14 cellular contexts compared by ENCODE assay signal in genomic region chr9:124399323-124399962, GRCh38. TPM values are rescaled to one million over a fixed set of nuclear protein-coding genes. Genes with fewer than 3 reads are reported as not detected.
DNase-seq lines count a peak whose midpoint lies in the region; ATAC-seq and TF ChIP-seq lines count a peak whose summit lies in the region.
"Had no signal": no experiment of that assay in that cellular context is flagged by ENCODE, and none has a peak within 500 bp of the region (broad histone marks: within the 10 kb centered on the region; RNA-seq: fewer than 3 reads in every experiment).

No MANE protein-coding gene starts in this region.

- peaks cover under 1 to 79% (median 18%) of the 10 kb centered on the region in 3 donors for H3K36me3 ChIP-seq in esophagus squamous epithelium

- H3K27me3 Mint-ChIP-seq in endothelial cell (ENCODE audit: unreplicated experiment) (peaks cover 3% of the 10 kb centered on the region), mesothelial cell of epicardium (ENCODE audit: low read depth) (no peaks in the 10 kb centered on the region)
- H3K27me3 Mint-ChIP-seq: activated naive CD4-positive, alpha-beta T cell treated with anti-CD3 and anti-CD28 coated beads, Interleukin-2, amount 50 U/mL, for 24 hours; stimulated activated naive B cell treated with anti-CD40 and anti-IgM and Interleukin-4, amounts not matched to agents 10 μg/mL and 1 μg/mL and 100 μg/mL, for 72 hours had no signal

- TF ChIP-seq CTCF in endothelial cell (IDR thresholded peaks at IDR 0.05; ENCODE audit: unreplicated experiment): no peak
- no peak for TF ChIP-seq CTCF in mesothelial cell of epicardium (IDR thresholded peaks at IDR 0.05; ENCODE audit: unreplicated experiment)
- no peak for TF ChIP-seq CTCF in esophagus squamous epithelium (IDR thresholded peaks at IDR 0.05)

- WGBS in esophagus squamous epithelium, 2 donors: 57 to 60% methylated on average over 11 to 12 of the region's 12 CpGs

- peak overlapping the region; percentile 77 for H3K27ac Mint-ChIP-seq in endothelial cell (ENCODE audit: unreplicated experiment)
- peak overlapping the region; percentile 5 for H3K27ac Mint-ChIP-seq in mesothelial cell of epicardium
- H3K27ac Mint-ChIP-seq: activated naive CD4-positive, alpha-beta T cell treated with anti-CD3 and anti-CD28 coated beads, Interleukin-2, amount 50 U/mL, for 24 hours; stimulated activated naive B cell treated with anti-CD40 and anti-IgM and Interleukin-4, amounts not matched to agents 10 μg/mL and 1 μg/mL and 100 μg/mL, for 72 hours had no signal

- peaks cover 0 to 17% (median 0%) of the 10 kb centered on the region in 3 donors for H3K4me1 ChIP-seq in esophagus squamous epithelium

- H3K9me3 Mint-ChIP-seq in endothelial cell (ENCODE audit: unreplicated experiment): no peaks in the 10 kb centered on the region
- H3K9me3 Mint-ChIP-seq in mesothelial cell of epicardium: no peaks in the 10 kb centered on the region
- H3K9me3 Mint-ChIP-seq: activated naive CD4-positive, alpha-beta T cell treated with anti-CD3 and anti-CD28 coated beads, Interleukin-2, amount 50 U/mL, for 24 hours; stimulated activated naive B cell treated with anti-CD40 and anti-IgM and Interleukin-4, amounts not matched to agents 10 μg/mL and 1 μg/mL and 100 μg/mL, for 72 hours had no signal

- peak; percentile 42 for DNase-seq in activated CD8-positive, alpha-beta memory T cell treated with anti-CD3 and anti-CD28 coated beads, Interleukin-2, amount 50 U/mL, for 48 hours
- DNase-seq in activated CD8-positive, alpha-beta memory T cell treated with anti-CD3 and anti-CD28 coated beads, Interleukin-2, amount 50 U/mL, for 4 hours: no peak
- DNase-seq in endothelial cell (ENCODE audit: low spot score) (no peak), mesothelial cell of epicardium (ENCODE audit: low spot score in 2 of 2, unreplicated experiment in 2 of 2) (no peak), ureter (ENCODE audit: low spot score) (peak; percentile 50), NCI-H2196 treated with DMSO at 0.1 percent for 48 hours (lab: John Stamatoyannopoulos, UW; ENCODE audit: unreplicated experiment) (no peak), esophagus squamous epithelium (lab: John Stamatoyannopoulos, UW) (no peak)
- DNase-seq: 8988T; NCI-H69; stimulated activated naive B cell treated with anti-CD40 and anti-IgM and Interleukin-4, amounts not matched to agents 10 μg/mL and 1 μg/mL and 100 μg/mL, for 72 hours had no signal

- H3K9me3 ChIP-seq in esophagus squamous epithelium: no peaks in the 10 kb centered on the region

- H3K27ac ChIP-seq in esophagus squamous epithelium: peak overlapping the region in 2 of 4 donors; percentile 46 to 53
- H3K27ac ChIP-seq: VCaP had no signal

- H3K36me3 Mint-ChIP-seq in endothelial cell (ENCODE audit: low read depth, unreplicated experiment) (peaks cover 13% of the 10 kb centered on the region), mesothelial cell of epicardium (peaks cover 12% of the 10 kb centered on the region)

- peak overlapping the region; percentile 34 for H3K4me3 Mint-ChIP-seq in endothelial cell (ENCODE audit: unreplicated experiment)
- no peak overlapping the region for H3K4me3 Mint-ChIP-seq in mesothelial cell of epicardium
- H3K4me3 Mint-ChIP-seq: activated naive CD4-positive, alpha-beta T cell treated with anti-CD3 and anti-CD28 coated beads, Interleukin-2, amount 50 U/mL, for 24 hours; stimulated activated naive B cell treated with anti-CD40 and anti-IgM and Interleukin-4, amounts not matched to agents 10 μg/mL and 1 μg/mL and 100 μg/mL, for 72 hours had no signal

- H3K27me3 ChIP-seq in esophagus squamous epithelium: no peaks in the 10 kb centered on the region

- H3K4me3 ChIP-seq in esophagus squamous epithelium: no peak overlapping the region

- ATAC-seq in GM18520 (IDR thresholded peaks at IDR 0.05; ENCODE audit: unreplicated experiment): no peak
- ATAC-seq: stimulated activated naive B cell treated with anti-CD40 and anti-IgM and Interleukin-4, amounts not matched to agents 10 μg/mL and 1 μg/mL and 100 μg/mL, for 72 hours had no signal

- intact Hi-C loops in esophagus squamous epithelium (cut with DNase I): loop anchor here (10.0 kb wide), 1 partner anchor 275 kb away; no protein-coding TSS in a partner anchor

- no peak for TF ChIP-seq POLR2A in esophagus squamous epithelium (IDR thresholded peaks at IDR 0.05)

- H3K4me1 Mint-ChIP-seq in endothelial cell (ENCODE audit: unreplicated experiment) (peaks cover 25% of the 10 kb centered on the region), mesothelial cell of epicardium (peaks cover 2% of the 10 kb centered on the region)

RNA-seq across cellular contexts. Expression of gene PSMB7, which starts 15.8 kb away (rescaled TPM):
- 180 TPM for total RNA-seq in endothelial cell (ENCODE audit: unreplicated experiment)
- 137 to 142 TPM (median 139 TPM) in 3 replicates for total RNA-seq in mesothelial cell of epicardium
- total RNA-seq in ureter: 109 TPM
- total RNA-seq in esophagus squamous epithelium: 100 to 1,000 TPM; 114 to 229 (median 170) TPM

RNA-seq across cellular contexts. Expression of gene ADGRD2, which starts 50.8 kb away (rescaled TPM):
- not detected for total RNA-seq in endothelial cell (ENCODE audit: unreplicated experiment)
- 0.62 to 0.78 TPM (median 0.63 TPM) in 3 replicates for total RNA-seq in mesothelial cell of epicardium
- 0.29 TPM for total RNA-seq in ureter
- under 1 TPM in 1 of 4 donors, not detected in 3; 0.35 TPM for total RNA-seq in esophagus squamous epithelium
- total RNA-seq: pulmonary artery endothelial cell had no signal

Comparison
In these comparisons a context has a peak if more than half of its experiments do, and no peak if none do; other contexts are left out.
1. DNase-seq: peak in activated CD8-positive, alpha-beta memory T cell treated with anti-CD3 and anti-CD28 coated beads, Interleukin-2, amount 50 U/mL, for 48 hours (single experiment) and ureter (single experiment); none in activated CD8-positive, alpha-beta memory T cell treated with anti-CD3 and anti-CD28 coated beads, Interleukin-2, amount 50 U/mL, for 4 hours (single experiment), endothelial cell (single experiment), mesothelial cell of epicardium (0 of 2), NCI-H2196 treated with DMSO at 0.1 percent for 48 hours (single experiment) and esophagus squamous epithelium (single experiment).